9 cellular contexts compared by ENCODE assay signal in genomic region chr2:186349508-186349907, GRCh38.
A peak's percentile ranks its signal among the peaks of the same experiment; 100 is the strongest.
DNase-seq lines count a peak whose midpoint lies in the region; ATAC-seq and FAIRE-seq lines count a peak whose summit lies in the region.
"Had no signal": no experiment of that assay in that cellular context is flagged by ENCODE, and none has a peak within 500 bp of the region (broad histone marks: within the 10 kb centered on the region; RNA-seq: fewer than 3 reads in every experiment).

No MANE protein-coding gene starts in this region.

- no peak for DNase-seq in GM18507 (ENCODE audit: extremely low spot score, insufficient read length, low read depth)
- DNase-seq in RCC 7860 (ENCODE audit: low spot score): peak; percentile 15
- peak; percentile 93 for DNase-seq in iris pigment epithelial cell (ENCODE audit: low read depth)
- no peak for DNase-seq in activated T-helper 2 cell treated with anti-CD3 and anti-CD28 coated beads, Interferon-gamma antibody, Interleukin-2, Interleukin-4, amounts not matched to agents 10 μg/mL and 5 μg/mL and 100 μg/mL, durations not matched to agents 14 hours and 24 hours and 36 hours (ENCODE audit: low spot score)
- no peak for DNase-seq in stimulated activated CD4-positive, alpha-beta T cell treated with anti-CD3 and anti-CD28 coated beads, Interleukin-4, amount 100 ng/mL, for 24 hours
- no peak for DNase-seq in activated CD4-positive, alpha-beta T cell treated with anti-CD3 and anti-CD28 coated beads for 36 hours
- DNase-seq in hippocampal formation (lab: John Stamatoyannopoulos, UW): no peak
- DNase-seq: stimulated activated CD4-positive, alpha-beta T cell treated with anti-CD3 and anti-CD28 coated beads, Interleukin-4, amount 100 ng/mL, for 4 hours had no signal

- no peak overlapping the region for H3K4me3 Mint-ChIP-seq in activated T-helper 2 cell treated with anti-CD3 and anti-CD28 coated beads, Interferon-gamma antibody, Interleukin-2, Interleukin-4, amounts not matched to agents 10 μg/mL and 5 μg/mL and 100 μg/mL, durations not matched to agents 14 hours and 24 hours and 36 hours (ENCODE audit: low read depth)
- no peak overlapping the region for H3K4me3 Mint-ChIP-seq in activated CD4-positive, alpha-beta T cell treated with anti-CD3 and anti-CD28 coated beads for 36 hours

- peaks cover 9% of the 10 kb centered on the region for H3K9me3 Mint-ChIP-seq in activated T-helper 2 cell treated with anti-CD3 and anti-CD28 coated beads, Interferon-gamma antibody, Interleukin-2, Interleukin-4, amounts not matched to agents 10 μg/mL and 5 μg/mL and 100 μg/mL, durations not matched to agents 14 hours and 24 hours and 36 hours
- peaks cover 11% of the 10 kb centered on the region for H3K9me3 Mint-ChIP-seq in activated CD4-positive, alpha-beta T cell treated with anti-CD3 and anti-CD28 coated beads for 36 hours (ENCODE audit: low read depth)

- no peak overlapping the region for H3K27ac Mint-ChIP-seq in activated T-helper 2 cell treated with anti-CD3 and anti-CD28 coated beads, Interferon-gamma antibody, Interleukin-2, Interleukin-4, amounts not matched to agents 10 μg/mL and 5 μg/mL and 100 μg/mL, durations not matched to agents 14 hours and 24 hours and 36 hours
- H3K27ac Mint-ChIP-seq in activated CD4-positive, alpha-beta T cell treated with anti-CD3 and anti-CD28 coated beads for 36 hours: no peak overlapping the region

- intact Hi-C loops in activated T-helper 2 cell treated with anti-CD3 and anti-CD28 coated beads, Interferon-gamma antibody, Interleukin-2, Interleukin-4, amounts not matched to agents 10 μg/mL and 5 μg/mL and 100 μg/mL, durations not matched to agents 14 hours and 24 hours and 36 hours (cut with micrococcal nuclease): no loop called here
- intact Hi-C loops in activated CD4-positive, alpha-beta T cell treated with anti-CD3 and anti-CD28 coated beads for 36 hours (cut with DNase I, micrococcal nuclease): no loop called here

- H3K27me3 Mint-ChIP-seq in activated T-helper 2 cell treated with anti-CD3 and anti-CD28 coated beads, Interferon-gamma antibody, Interleukin-2, Interleukin-4, amounts not matched to agents 10 μg/mL and 5 μg/mL and 100 μg/mL, durations not matched to agents 14 hours and 24 hours and 36 hours (ENCODE audit: low read depth): no peaks in the 10 kb centered on the region
- H3K27me3 Mint-ChIP-seq in activated CD4-positive, alpha-beta T cell treated with anti-CD3 and anti-CD28 coated beads for 36 hours: no peaks in the 10 kb centered on the region

- peak; percentile 67 for ATAC-seq in HG02973 (IDR thresholded peaks at IDR 0.05; ENCODE audit: unreplicated experiment)
- ATAC-seq in activated CD4-positive, alpha-beta T cell treated with anti-CD3 and anti-CD28 coated beads for 36 hours: no peak

- CTCF ChIA-PET in activated CD4-positive, alpha-beta T cell treated with anti-CD3 and anti-CD28 coated beads for 36 hours (lab: Charles Lee): interaction anchor here (0.6 kb wide), 1 partner anchor 13 kb away, joined by 3 read pairs; no protein-coding TSS in a partner anchor

- no peaks in the 10 kb centered on the region for H3K36me3 Mint-ChIP-seq in activated T-helper 2 cell treated with anti-CD3 and anti-CD28 coated beads, Interferon-gamma antibody, Interleukin-2, Interleukin-4, amounts not matched to agents 10 μg/mL and 5 μg/mL and 100 μg/mL, durations not matched to agents 14 hours and 24 hours and 36 hours (ENCODE audit: low read depth)
- peaks cover 12% of the 10 kb centered on the region for H3K36me3 Mint-ChIP-seq in activated CD4-positive, alpha-beta T cell treated with anti-CD3 and anti-CD28 coated beads for 36 hours (ENCODE audit: low read depth)

- peak; percentile 81 for FAIRE-seq in GM18507 (lab: Jason Lieb, UNC)
- FAIRE-seq in RCC 7860 (lab: Jason Lieb, UNC): no peak

- POLR2A ChIA-PET in activated CD4-positive, alpha-beta T cell treated with anti-CD3 and anti-CD28 coated beads for 36 hours (lab: Charles Lee): no interaction called here

- peaks cover 2% of the 10 kb centered on the region for H3K4me1 Mint-ChIP-seq in activated T-helper 2 cell treated with anti-CD3 and anti-CD28 coated beads, Interferon-gamma antibody, Interleukin-2, Interleukin-4, amounts not matched to agents 10 μg/mL and 5 μg/mL and 100 μg/mL, durations not matched to agents 14 hours and 24 hours and 36 hours (ENCODE audit: low read depth)
- peaks cover 3% of the 10 kb centered on the region for H3K4me1 Mint-ChIP-seq in activated CD4-positive, alpha-beta T cell treated with anti-CD3 and anti-CD28 coated beads for 36 hours

Comparison
In these comparisons a context has a peak if more than half of its experiments do, and no peak if none do; other contexts are left out.
1. DNase-seq: peak in RCC 7860 (single experiment) and iris pigment epithelial cell (single experiment); none in GM18507 (single experiment), activated T-helper 2 cell treated with anti-CD3 and anti-CD28 coated beads, Interferon-gamma antibody, Interleukin-2, Interleukin-4, amounts not matched to agents 10 μg/mL and 5 μg/mL and 100 μg/mL, durations not matched to agents 14 hours and 24 hours and 36 hours (single experiment), stimulated activated CD4-positive, alpha-beta T cell treated with anti-CD3 and anti-CD28 coated beads, Interleukin-4, amount 100 ng/mL, for 24 hours (single experiment), activated CD4-positive, alpha-beta T cell treated with anti-CD3 and anti-CD28 coated beads for 36 hours (single experiment) and hippocampal formation (0 of 2).